Comparison of ENCODE assay signal across 18 cellular contexts in the genomic region with DNA sequence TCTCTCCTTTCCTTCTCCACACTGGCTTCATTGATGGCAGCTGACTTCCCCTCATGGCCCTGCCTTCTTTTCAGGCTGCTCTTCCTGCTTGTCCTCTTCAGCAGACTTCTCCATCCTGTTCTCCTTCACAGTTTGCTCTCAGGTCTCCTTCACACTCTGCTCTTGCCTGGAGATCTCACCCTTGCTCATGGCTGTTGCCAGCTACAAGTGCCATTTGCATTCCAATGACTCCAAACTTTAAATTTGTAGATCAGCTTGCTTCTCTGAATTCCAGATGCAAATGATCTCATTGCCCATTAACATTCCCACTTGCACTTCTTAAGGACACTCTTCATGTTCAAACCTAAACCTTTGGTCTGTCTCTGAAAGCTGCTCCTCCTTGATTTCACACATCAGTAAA.
"Had no signal": no experiment of that assay in that cellular context is flagged by ENCODE, and none has a peak within 500 bp of the region (broad histone marks: within the 10 kb centered on the region; RNA-seq: fewer than 3 reads in every experiment).

No MANE protein-coding gene starts in this region.

- H3K9me3 ChIP-seq: ascending aorta, ovary, thoracic aorta had no signal

- FAIRE-seq: islet of Langerhans had no signal

- H3K4me1 ChIP-seq: ascending aorta, breast epithelium had no signal

- H3K4me3 ChIP-seq: ascending aorta, breast epithelium, lung, ovary, spleen, thoracic aorta had no signal

- H3K36me3 ChIP-seq: ascending aorta, breast epithelium, ovary, spleen, thoracic aorta had no signal

- ATAC-seq: left colon, sciatic nerve had no signal

- H3K27me3 ChIP-seq: ascending aorta, breast epithelium, ovary had no signal

- DNase-seq: activated CD4-positive, alpha-beta T cell treated with anti-CD3 and anti-CD28 coated beads for 1 hour; activated CD4-positive, alpha-beta T cell treated with anti-CD3 and anti-CD28 coated beads, Interleukin-2, amount 50 U/mL, for 4 hours; activated naive CD4-positive, alpha-beta T cell treated with anti-CD3 and anti-CD28 coated beads for 36 hours; activated T-cell treated with anti-CD3 and anti-CD28 coated beads, Interleukin-2, amount 50 U/mL, for 1 hour; cerebellar nuclear complex; effector memory CD4-positive, alpha-beta T cell; foreskin melanocyte; left colon; naive B cell; ovary; spleen; stimulated activated CD4-positive, alpha-beta T cell treated with anti-CD3 and anti-CD28 coated beads, Interleukin-1b, Interleukin-23, amount 100 ng/mL, for 48 hours had no signal

- H3K27ac ChIP-seq: ascending aorta, breast epithelium, ovary, spleen, thoracic aorta had no signal
